Comparison of ENCODE assay signal across 1 cellular context in the genomic region with DNA sequence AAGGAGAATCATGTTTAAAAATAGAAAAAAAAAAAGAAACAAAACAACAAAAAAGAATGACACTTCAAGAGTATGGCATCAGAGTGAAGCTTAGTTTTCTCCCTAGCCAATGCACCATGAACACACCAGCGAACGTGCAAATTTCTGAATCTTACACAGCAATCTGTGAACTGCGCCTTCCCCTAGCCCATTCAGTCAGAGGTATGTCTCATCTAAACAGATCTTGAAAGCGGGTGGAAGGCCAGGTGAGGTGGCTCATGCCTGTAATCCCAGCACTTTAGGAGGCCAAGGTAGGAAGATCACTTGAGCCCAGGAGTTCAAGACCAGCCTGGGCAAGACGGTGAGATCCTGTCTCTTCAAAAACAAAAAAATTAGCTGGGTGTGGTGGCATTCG.
TF ChIP-seq lines count a peak whose summit lies in the region.

No MANE protein-coding gene starts in this region.

TF ChIP-seq in SK-N-SH, 30 proteins besides CTCF, POLR2A, EP300 and RAD21 (continued from another document):
- TF ChIP-seq, protein P1, sequence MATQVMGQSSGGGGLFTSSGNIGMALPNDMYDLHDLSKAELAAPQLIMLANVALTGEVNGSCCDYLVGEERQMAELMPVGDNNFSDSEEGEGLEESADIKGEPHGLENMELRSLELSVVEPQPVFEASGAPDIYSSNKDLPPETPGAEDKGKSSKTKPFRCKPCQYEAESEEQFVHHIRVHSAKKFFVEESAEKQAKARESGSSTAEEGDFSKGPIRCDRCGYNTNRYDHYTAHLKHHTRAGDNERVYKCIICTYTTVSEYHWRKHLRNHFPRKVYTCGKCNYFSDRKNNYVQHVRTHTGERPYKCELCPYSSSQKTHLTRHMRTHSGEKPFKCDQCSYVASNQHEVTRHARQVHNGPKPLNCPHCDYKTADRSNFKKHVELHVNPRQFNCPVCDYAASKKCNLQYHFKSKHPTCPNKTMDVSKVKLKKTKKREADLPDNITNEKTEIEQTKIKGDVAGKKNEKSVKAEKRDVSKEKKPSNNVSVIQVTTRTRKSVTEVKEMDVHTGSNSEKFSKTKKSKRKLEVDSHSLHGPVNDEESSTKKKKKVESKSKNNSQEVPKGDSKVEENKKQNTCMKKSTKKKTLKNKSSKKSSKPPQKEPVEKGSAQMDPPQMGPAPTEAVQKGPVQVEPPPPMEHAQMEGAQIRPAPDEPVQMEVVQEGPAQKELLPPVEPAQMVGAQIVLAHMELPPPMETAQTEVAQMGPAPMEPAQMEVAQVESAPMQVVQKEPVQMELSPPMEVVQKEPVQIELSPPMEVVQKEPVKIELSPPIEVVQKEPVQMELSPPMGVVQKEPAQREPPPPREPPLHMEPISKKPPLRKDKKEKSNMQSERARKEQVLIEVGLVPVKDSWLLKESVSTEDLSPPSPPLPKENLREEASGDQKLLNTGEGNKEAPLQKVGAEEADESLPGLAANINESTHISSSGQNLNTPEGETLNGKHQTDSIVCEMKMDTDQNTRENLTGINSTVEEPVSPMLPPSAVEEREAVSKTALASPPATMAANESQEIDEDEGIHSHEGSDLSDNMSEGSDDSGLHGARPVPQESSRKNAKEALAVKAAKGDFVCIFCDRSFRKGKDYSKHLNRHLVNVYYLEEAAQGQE (IDR thresholded peaks at IDR 0.05; ENCODE audit: low read depth, low read length) = no peak
- no peak for TF ChIP-seq JUND (IDR thresholded peaks at IDR 0.05)
- TF ChIP-seq TEAD4 (IDR thresholded peaks at IDR 0.05; ENCODE audit: borderline replicate concordance, insufficient read depth) = no peak
- TF ChIP-seq RXRA (IDR thresholded peaks at IDR 0.05; ENCODE audit: borderline replicate concordance, low read depth) = no peak
- TF ChIP-seq CHD2 (IDR thresholded peaks at IDR 0.05; ENCODE audit: low read length, partially characterized antibody) = no peak
- no peak for TF ChIP-seq IRF3 (IDR thresholded peaks at IDR 0.05; ENCODE audit: low read depth, low read length)
TF ChIP-seq in SK-N-SH: peak in this region for 0.
